Comparison of ENCODE assay signal across 7 cellular contexts in genomic region chr3:195270350-195271115, GRCh38. TPM values are rescaled to one million over a fixed set of nuclear protein-coding genes. Genes with fewer than 3 reads are reported as not detected.
DNase-seq lines count a peak whose midpoint lies in the region; TF ChIP-seq lines count a peak whose summit lies in the region.

No MANE protein-coding gene starts in this region.

- H2BK120ac ChIP-seq in H9 (ENCODE audit: low read depth, low read length, poor library complexity, severe bottlenecking) = no peak overlapping the region

- peaks cover 16 to 18% of the 10 kb centered on the region in 2 experiments for H3K4me1 Mint-ChIP-seq in H9

- peak overlapping the region; percentile 89 for H3K4me2 ChIP-seq in H9 (ENCODE audit: insufficient read depth, insufficient read length, low read length)

- H3T11ph ChIP-seq in H9 (ENCODE audit: low read length) = no peak overlapping the region

- peaks cover 12% of the 10 kb centered on the region for H3K23me2 ChIP-seq in H9 (ENCODE audit: insufficient read length, low read depth, low read length, poor library complexity, severe bottlenecking)

- peaks cover 7% of the 10 kb centered on the region for H3K79me1 ChIP-seq in H9 (ENCODE audit: insufficient read depth, low read depth, low read length, poor library complexity, severe bottlenecking)

- no peaks in the 10 kb centered on the region for H3K27me3 ChIP-seq in H9 (ENCODE audit: insufficient read depth, low read length)
- no peaks in the 10 kb centered on the region for H3K27me3 ChIP-seq in SJCRH30
- no peaks in the 10 kb centered on the region for H3K27me3 ChIP-seq in skeletal muscle tissue (ENCODE audit: control insufficient read depth in 3 of 3, insufficient read depth in 3 of 3, low read length in 3 of 3)

- H3K9me3 ChIP-seq in H9 (ENCODE audit: control insufficient read depth, low read depth, low read length) = no peaks in the 10 kb centered on the region
- H3K9me3 ChIP-seq in SJCRH30 (replicated peaks) = no peaks in the 10 kb centered on the region
- no peaks in the 10 kb centered on the region for H3K9me3 ChIP-seq in iPS-18c (ENCODE audit: control insufficient read depth, insufficient read depth, low read length)
- no peaks in the 10 kb centered on the region for H3K9me3 ChIP-seq in skeletal muscle tissue (ENCODE audit: control insufficient read depth in 3 of 3, low read length in 3 of 3)

- no peak overlapping the region for H4K5ac ChIP-seq in H9 (ENCODE audit: insufficient read length, low read depth, low read length)

- no peak overlapping the region for H2AFZ ChIP-seq in H9 (ENCODE audit: low read length)

- peak overlapping the region; percentile 51 for H3K14ac ChIP-seq in H9 (ENCODE audit: insufficient read depth, low read length)

- peak overlapping the region; percentile 76 for H3K4me3 ChIP-seq in SJCRH30
- peak overlapping the region; percentile 93 for H3K4me3 ChIP-seq in iPS-18c (ENCODE audit: insufficient read depth, low read depth, low read length)
- H3K4me3 ChIP-seq in skeletal muscle tissue (ENCODE audit: low read length in 3 of 3) = peak overlapping the region; percentile 68 to 90 (median 89)

- no peak overlapping the region for H3K56ac ChIP-seq in H9 (ENCODE audit: insufficient read length, low read depth, low read length)

- H3K18ac ChIP-seq in H9 (ENCODE audit: insufficient read length, low read depth, low read length) = peak overlapping the region; percentile 90

- H2BK15ac ChIP-seq in H9 (ENCODE audit: low read depth, low read length) = no peak overlapping the region; the same call in 1 of the 2 replicates

- H3K9me3 Mint-ChIP-seq in H9 = no peaks in the 10 kb centered on the region

- H3K27ac ChIP-seq in H9 (ENCODE audit: insufficient read length, low read depth, low read length) = no peak overlapping the region
- peak overlapping the region; percentile 41; the same call in 1 of the 2 replicates for H3K27ac ChIP-seq in SJCRH30
- no peak overlapping the region for H3K27ac ChIP-seq in skeletal muscle tissue (ENCODE audit: low read depth, low read length)

- peak overlapping the region; percentile 78 to 92 for H3K4me3 Mint-ChIP-seq in H9

- H2AK5ac ChIP-seq in H9 (ENCODE audit: insufficient read length, low read length) = no peak overlapping the region

- no peak overlapping the region for H2BK5ac ChIP-seq in H9 (ENCODE audit: insufficient read length, low read length)

- H3K36me3 ChIP-seq in SJCRH30 (no peaks in the 10 kb centered on the region), skeletal muscle tissue (ENCODE audit: control insufficient read depth in 3 of 3, insufficient read depth in 3 of 3, low read length in 3 of 3) (peaks cover 0 to 5% (median 0%) of the 10 kb centered on the region in 3 donors)

- no peak overlapping the region for H3K27ac Mint-ChIP-seq in H9

- peaks cover 18% of the 10 kb centered on the region for H3K79me2 ChIP-seq in H9 (ENCODE audit: insufficient read depth, low read length)

- H3K4me1 ChIP-seq in H9 (ENCODE audit: insufficient read depth, low read length) = peaks cover 3% of the 10 kb centered on the region; the same call in 1 of the 2 replicates
- no peaks in the 10 kb centered on the region; the same call in 1 of the 2 replicates for H3K4me1 ChIP-seq in SJCRH30
- H3K4me1 ChIP-seq in skeletal muscle tissue (ENCODE audit: control insufficient read depth in 3 of 3, insufficient read depth in 3 of 3, low read length in 3 of 3) = peaks cover 14 to 22% (median 22%) of the 10 kb centered on the region in 3 donors

- H3K4ac ChIP-seq in H9 (ENCODE audit: low read depth, low read length) = no peak overlapping the region

- no peak overlapping the region for H4K8ac ChIP-seq in H9 (replicated peaks; ENCODE audit: insufficient read length, low read depth, low read length)

- H3K36me3 Mint-ChIP-seq in H9 (ENCODE audit: insufficient read depth in 1 of 3, low read depth in 3 of 3) = peaks cover 13 to 29% (median 29%) of the 10 kb centered on the region in 3 experiments

- DNase-seq in H9 = peak; percentile 76
- DNase-seq in Kasumi-1 (lab: John Stamatoyannopoulos, UW) = peak; percentile 61 to 67
- peak; percentile 63 to 66 for DNase-seq in SJCRH30
- DNase-seq in astrocyte of the hippocampus (ENCODE audit: low read depth, low spot score) = peak; percentile 76

- TF ChIP-seq CTCF in GM12874 (IDR thresholded peaks at IDR 0.05; ENCODE audit: insufficient read depth, low read depth, low read length) (peak; percentile 76), H9 (conservative IDR thresholded peaks at IDR 0.05) (peak; percentile 63)

- peak overlapping the region; percentile 59 for H3K9ac ChIP-seq in H9 (ENCODE audit: extremely low read depth, insufficient read length, low read length)
- peak overlapping the region; percentile 65 to 86 (median 70) for H3K9ac ChIP-seq in skeletal muscle tissue (ENCODE audit: low read depth in 1 of 3, low read length in 3 of 3)

- no CpG with 5 or more reads among the region's 84 CpGs for WGBS in H9 (ENCODE audit: extremely low coverage, insufficient read length, low lambda C conversion rate)

- no peak overlapping the region for H2BK12ac ChIP-seq in H9 (ENCODE audit: insufficient read length, low read depth, low read length)

- H3K23ac ChIP-seq in H9 (ENCODE audit: insufficient read length, low read depth, low read length) = no peak overlapping the region

- no peaks in the 10 kb centered on the region; the same call in 1 of the 2 replicates for H3K27me3 Mint-ChIP-seq in H9 (ENCODE audit: low read depth)

- no peak overlapping the region for H4K91ac ChIP-seq in H9 (ENCODE audit: insufficient read length, low read depth, low read length)

- no peak overlapping the region for H2BK20ac ChIP-seq in H9 (ENCODE audit: low read depth, low read length, poor library complexity, severe bottlenecking)

- H4K20me1 ChIP-seq in H9 (ENCODE audit: control insufficient read depth, insufficient read depth, insufficient read length) = no peaks in the 10 kb centered on the region

RNA-seq across cellular contexts. Expression of gene XXYLT1, which starts 0.4 kb away (rescaled TPM):
- total RNA-seq in H9 (2021) (22.7 and 23.0 TPM in 2 replicates), skeletal muscle tissue (13.6 TPM)
- 15.7 and 18.8 TPM in 2 replicates for total RNA-seq in SJCRH30 (2014; rRNA removed; shearing (Covaris generic))
